1 cellular context compared by ENCODE assay signal in genomic region chr14:69133206-69134125, GRCh38.
TF ChIP-seq lines count a peak whose summit lies in the region.

No MANE protein-coding gene starts in this region.

TF ChIP-seq in K562, 482 proteins besides CTCF, POLR2A, EP300 and RAD21 (continued from another document and continues in another):
- no peak for TF ChIP-seq EZH2 (IDR thresholded peaks at IDR 0.05; ENCODE audit: borderline replicate concordance, low read depth, low read length)
- TF ChIP-seq FOXO4 (CRISPR knock-in tag; IDR thresholded peaks at IDR 0.05) = no peak
- no peak for TF ChIP-seq NKRF (IDR thresholded peaks at IDR 0.05; ENCODE audit: borderline replicate concordance)
- no peak for TF ChIP-seq ZNF23 (CRISPR knock-in tag; IDR thresholded peaks at IDR 0.05)
- no peak for TF ChIP-seq ZNF707 (CRISPR knock-in tag; conservative IDR thresholded peaks at IDR 0.05)
- TF ChIP-seq BRD4 (IDR thresholded peaks at IDR 0.05) = 0 out of 2 replicates have a peak, but pooled peaks have one; percentile 5
- TF ChIP-seq TEAD1 (CRISPR knock-in tag; IDR thresholded peaks at IDR 0.05) = no peak
- no peak for TF ChIP-seq ARHGAP35 (IDR thresholded peaks at IDR 0.05; ENCODE audit: partially characterized antibody)
- TF ChIP-seq DNMT1 (IDR thresholded peaks at IDR 0.05) = no peak
- no peak for TF ChIP-seq PTTG1 (tag; IDR thresholded peaks at IDR 0.05; ENCODE audit: low read depth)
- peak; percentile 23 for TF ChIP-seq CCNT2 (IDR thresholded peaks at IDR 0.05; ENCODE audit: borderline replicate concordance, extremely low read depth, insufficient read length, low read depth, low read length)
- no peak for TF ChIP-seq THAP12 (CRISPR knock-in tag; IDR thresholded peaks at IDR 0.05)
- TF ChIP-seq VEZF1 (CRISPR knock-in tag; IDR thresholded peaks at IDR 0.05) = peak; percentile 44
- no peak for TF ChIP-seq XRCC3 (IDR thresholded peaks at IDR 0.05)
- TF ChIP-seq ZNF431 (CRISPR knock-in tag; IDR thresholded peaks at IDR 0.05) = no peak
- TF ChIP-seq CXXC5 (CRISPR knock-in tag; IDR thresholded peaks at IDR 0.05) = no peak; the same call in 1 of the 2 replicates
- TF ChIP-seq ZNF778 (CRISPR knock-in tag; IDR thresholded peaks at IDR 0.05) = no peak
- peak; percentile 98 for TF ChIP-seq ATF3 (IDR thresholded peaks at IDR 0.05)
- TF ChIP-seq ATF3 (CRISPR knock-in tag; conservative IDR thresholded peaks at IDR 0.05) = no peak; the same call in 1 of the 2 replicates
- no peak for TF ChIP-seq KLF13 (tag; IDR thresholded peaks at IDR 0.05; ENCODE audit: borderline replicate concordance, low read depth)
- TF ChIP-seq GABPA (tag; conservative IDR thresholded peaks at IDR 0.05; ENCODE audit: low read depth) = no peak
- TF ChIP-seq MCM5 (IDR thresholded peaks at IDR 0.05; ENCODE audit: low read depth) = no peak
- TF ChIP-seq L3MBTL2 (IDR thresholded peaks at IDR 0.05) = 0 out of 2 replicates have a peak, but pooled peaks have one; percentile 40
- TF ChIP-seq GTF2B (IDR thresholded peaks at IDR 0.05; ENCODE audit: extremely low read depth, insufficient read length) = no peak
- TF ChIP-seq RREB1 (CRISPR knock-in tag; IDR thresholded peaks at IDR 0.05) = no peak
- TF ChIP-seq CSDE1 (IDR thresholded peaks at IDR 0.05) = no peak
- no peak for TF ChIP-seq NR1H2 (CRISPR knock-in tag; IDR thresholded peaks at IDR 0.05)
- no peak for TF ChIP-seq EWSR1 (IDR thresholded peaks at IDR 0.05; ENCODE audit: borderline replicate concordance, low read depth, partially characterized antibody)
- no peak for TF ChIP-seq SMARCC2 (IDR thresholded peaks at IDR 0.05; ENCODE audit: low read depth)
- TF ChIP-seq MIER1 (IDR thresholded peaks at IDR 0.05; ENCODE audit: low read depth) = no peak
- no peak for TF ChIP-seq NONO (IDR thresholded peaks at IDR 0.05; ENCODE audit: low read depth in 2 of 2, low read length in 1 of 2)
- TF ChIP-seq RBM17 (IDR thresholded peaks at IDR 0.05; ENCODE audit: borderline replicate concordance, low read depth, low read length) = no peak
- no peak for TF ChIP-seq ZSCAN29 (IDR thresholded peaks at IDR 0.05)
- peak; percentile 64; the same call in 1 of the 2 replicates for TF ChIP-seq IRF9 (tag; IDR thresholded peaks at IDR 0.05)
- no peak for TF ChIP-seq ZC3H8 (IDR thresholded peaks at IDR 0.05)
- TF ChIP-seq TOE1 (IDR thresholded peaks at IDR 0.05; ENCODE audit: borderline replicate concordance) = no peak
- TF ChIP-seq TOE1 (CRISPR knock-in tag; IDR thresholded peaks at IDR 0.05; ENCODE audit: borderline replicate concordance, low read depth) = no peak
- TF ChIP-seq ZSCAN32 (CRISPR knock-in tag; IDR thresholded peaks at IDR 0.05) = 0 out of 2 replicates have a peak, but pooled peaks have one; percentile 49
- TF ChIP-seq GMEB1 (CRISPR knock-in tag; IDR thresholded peaks at IDR 0.05) = no peak
- TF ChIP-seq ELK3 (CRISPR knock-in tag; IDR thresholded peaks at IDR 0.05) = no peak
- no peak for TF ChIP-seq TCF15 (CRISPR knock-in tag; IDR thresholded peaks at IDR 0.05)
